In genomic region chr9:127223810-127224177, GRCh38 we compare ENCODE assay signal across 8 cellular contexts. TPM values are rescaled to one million over a fixed set of nuclear protein-coding genes. Genes with fewer than 3 reads are reported as not detected.
DNase-seq lines count a peak whose midpoint lies in the region; ATAC-seq and TF ChIP-seq lines count a peak whose summit lies in the region.

No MANE protein-coding gene starts in this region.

- no peaks in the 10 kb centered on the region for H3K79me2 ChIP-seq in fibroblast of lung (ENCODE audit: control insufficient read depth, insufficient read depth, low read length)

- H3K27ac ChIP-seq in RWPE1, result peak overlapping the region; percentile 78
- no peak overlapping the region for H3K27ac ChIP-seq in fibroblast of lung (ENCODE audit: insufficient read depth, low read length)

- H3K27me3 ChIP-seq in GM06990 (replicated peaks; ENCODE audit: control insufficient read depth, insufficient read depth, low read length) (no peaks in the 10 kb centered on the region), fibroblast of lung (ENCODE audit: control insufficient read depth, insufficient read depth, low read length) (peaks cover 20% of the 10 kb centered on the region)

- H3K4me3 ChIP-seq in GM06990 (replicated peaks; ENCODE audit: low read depth, low read length), result peak overlapping the region; percentile 59
- H3K4me3 ChIP-seq in fibroblast of lung (replicated peaks in 1 of 4; ENCODE audit: control extremely low read depth in 1 of 4, insufficient read depth in 1 of 4, low read depth in 3 of 4, low read length in 4 of 4), result peak overlapping the region in 2 of 4 experiments; percentile 23 to 59

- intact Hi-C loops in posterior vena cava (cut with DNase I), result loop anchor here in 1 of 2 donors (5.0 kb wide), 1 partner anchor 109 kb away; no protein-coding TSS in a partner anchor

- TF ChIP-seq CTCF in GM06990 (IDR thresholded peaks at IDR 0.05; ENCODE audit: insufficient read depth, low read length, poor library complexity, severe bottlenecking) (peak; percentile 19), RWPE1 (conservative IDR thresholded peaks at IDR 0.05; ENCODE audit: low read depth) (peak; percentile 39; the same call in 1 of the 2 replicates), fibroblast of lung (conservative IDR thresholded peaks at IDR 0.05 in 1 of 2, IDR thresholded peaks at IDR 0.05 in 1 of 2; ENCODE audit: low read depth in 1 of 2, low read length in 2 of 2) (no peak)

- no peak overlapping the region for H3K9ac ChIP-seq in fibroblast of lung (ENCODE audit: insufficient read depth, low read length)

- H3K4me1 ChIP-seq in fibroblast of lung (ENCODE audit: control insufficient read depth, extremely low read depth, insufficient read depth, low read length), result no peaks in the 10 kb centered on the region

- POLR2A ChIA-PET in RWPE1 (lab: Yijun Ruan, JAX; ENCODE audit: low non-redundant PET), result interaction anchor here (0.6 to 1.5 kb wide), 3 partner anchors 11 to 203 kb away, joined by 3 to 4 read pairs (median 4); partner anchors contain the start of gene SLC2A8

- no peaks in the 10 kb centered on the region for H4K20me1 ChIP-seq in fibroblast of lung (ENCODE audit: control insufficient read depth, extremely low read depth, insufficient read depth, low read length)

- H3K9me3 ChIP-seq in fibroblast of lung (ENCODE audit: control insufficient read depth, insufficient read depth, low read depth, low read length), result no peaks in the 10 kb centered on the region

- DNase-seq in GM06990 (ENCODE audit: extremely low read depth, insufficient read length), result no peak
- DNase-seq in RWPE1 (ENCODE audit: low spot score), result no peak
- DNase-seq in fibroblast of lung (ENCODE audit: low read depth in 2 of 2), result no peak
- DNase-seq in posterior vena cava (ENCODE audit: low spot score), result peak; percentile 62
- no peak for DNase-seq in GF-D8 (lab: John Stamatoyannopoulos, UW)
- no peak for DNase-seq in NCI-H1417 treated with DMSO at 0.1 percent for 48 hours (lab: John Stamatoyannopoulos, UW)

- H3K36me3 ChIP-seq in GM06990 (ENCODE audit: control insufficient read depth, insufficient read depth, low read length) (no peaks in the 10 kb centered on the region), fibroblast of lung (ENCODE audit: control insufficient read depth, insufficient read depth, low read length) (no peaks in the 10 kb centered on the region)

- peak overlapping the region; percentile 87 for H3K4me2 ChIP-seq in fibroblast of lung (ENCODE audit: extremely low read depth, insufficient read depth, low read length)

- H2AFZ ChIP-seq in fibroblast of lung (ENCODE audit: low read length), result no peak overlapping the region

- ATAC-seq in GM21526 (IDR thresholded peaks at IDR 0.05; ENCODE audit: low FRiP score, unreplicated experiment) (no peak), HG03439 (IDR thresholded peaks at IDR 0.05; ENCODE audit: unreplicated experiment) (no peak)

- CTCF ChIA-PET in RWPE1 (lab: Yijun Ruan, JAX), result interaction anchor here (0.6 to 3.9 kb wide), 5 partner anchors 9 to 575 kb away, joined by 3 to 17 read pairs (median 5); partner anchors contain the start of gene SLC2A8

RNA-seq across cellular contexts. Expression of gene GARNL3, which starts 40.8 kb away (rescaled TPM):
- total RNA-seq in fibroblast of lung, result 3.9 and 6.4 TPM in 2 replicates
- polyA plus RNA-seq in fibroblast of lung, result 0.78 and 1.5 TPM in 2 replicates
- polyA plus RNA-seq in fibroblast of lung (2012), result 0.95 and 1.4 TPM in 2 replicates
- 5.5 TPM in 1 of 2 replicates, not detected in the other for polyA minus RNA-seq in fibroblast of lung (ENCODE audit: low replicate concordance)
- 10 to 100 TPM; 38.5 to 40.4 TPM for total RNA-seq in posterior vena cava

Comparison
In these comparisons a context has a peak if more than half of its experiments do, and no peak if none do; other contexts are left out.
1. CTCF ChIP-seq: peak in GM06990 (single experiment) and RWPE1 (single experiment); none in fibroblast of lung (0 of 2).